20 cellular contexts compared by ENCODE assay signal in the genomic region with DNA sequence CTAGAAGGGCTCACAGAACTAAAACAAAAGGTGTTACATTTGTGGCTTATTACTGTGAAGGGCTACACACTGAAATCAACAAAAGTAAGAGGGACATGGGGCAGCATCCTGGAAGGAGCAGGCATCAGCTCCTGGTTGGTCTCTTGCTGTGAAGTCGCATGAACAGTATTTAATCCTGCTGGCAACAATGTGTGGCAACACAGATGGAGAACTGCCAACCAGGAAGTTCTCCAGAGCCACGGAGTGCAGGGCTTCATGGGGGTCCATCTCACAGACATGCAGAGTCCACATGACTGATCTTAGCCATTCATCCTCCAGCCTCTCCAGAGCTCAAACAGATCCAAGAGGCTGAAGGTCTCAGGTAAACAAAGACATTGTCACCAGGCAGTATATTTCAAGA. TPM values are rescaled to one million over a fixed set of nuclear protein-coding genes. Genes with fewer than 3 reads are reported as not detected.
DNase-seq lines count a peak whose midpoint lies in the region; TF ChIP-seq lines count a peak whose summit lies in the region.
"Had no signal": no experiment of that assay in that cellular context is flagged by ENCODE, and none has a peak within 500 bp of the region (broad histone marks: within the 10 kb centered on the region; RNA-seq: fewer than 3 reads in every experiment).

No MANE protein-coding gene starts in this region.

- H3K18ac ChIP-seq in H9 (ENCODE audit: insufficient read length, low read depth, low read length): no peak overlapping the region
- no peak overlapping the region for H3K18ac ChIP-seq in mesendoderm (ENCODE audit: low read length)

- H2AK5ac ChIP-seq in H9 (ENCODE audit: insufficient read length, low read length) (no peak overlapping the region), mesendoderm (ENCODE audit: low read length) (no peak overlapping the region)

- H3T11ph ChIP-seq in H9 (ENCODE audit: low read length): no peak overlapping the region

- H4K5ac ChIP-seq in H9 (ENCODE audit: insufficient read length, low read depth, low read length) (no peak overlapping the region), mesendoderm (ENCODE audit: low read length) (no peak overlapping the region)

- H3K36me3 ChIP-seq in A673 (ENCODE audit: insufficient read depth, low read length, poor library complexity, severe bottlenecking): no peaks in the 10 kb centered on the region
- H3K36me3 ChIP-seq in endodermal cell (ENCODE audit: control insufficient read depth, insufficient read depth, low read length): no peaks in the 10 kb centered on the region
- no peaks in the 10 kb centered on the region for H3K36me3 ChIP-seq in mesendoderm (ENCODE audit: control insufficient read depth, insufficient read depth, low read length)
- H3K36me3 ChIP-seq: BE2C, HAP-1 had no signal

- H3K9me3 Mint-ChIP-seq in H9 (peaks cover 5 to 8% of the 10 kb centered on the region in 2 experiments), endodermal cell (peaks cover 8% of the 10 kb centered on the region), progenitor cell of endocrine pancreas (ENCODE audit: low read depth) (peaks cover 4% of the 10 kb centered on the region)

- no peak overlapping the region for H4K91ac ChIP-seq in H9 (ENCODE audit: insufficient read length, low read depth, low read length)

- H4K20me1 ChIP-seq in H9 (ENCODE audit: control insufficient read depth, insufficient read depth, insufficient read length): no peaks in the 10 kb centered on the region

- H3K9ac ChIP-seq in H9 (ENCODE audit: extremely low read depth, insufficient read length, low read length) (no peak overlapping the region), endodermal cell (ENCODE audit: extremely low read depth, low read length, poor library complexity, severe bottlenecking) (no peak overlapping the region), mesendoderm (ENCODE audit: low read length) (no peak overlapping the region)

- H3K27me3 Mint-ChIP-seq in H9 (ENCODE audit: low read depth): peaks cover 44% of the 10 kb centered on the region
- peaks cover 19% of the 10 kb centered on the region for H3K27me3 Mint-ChIP-seq in endodermal cell (ENCODE audit: insufficient read depth)
- H3K27me3 Mint-ChIP-seq in progenitor cell of endocrine pancreas: peaks cover 44% of the 10 kb centered on the region

- no peak overlapping the region for H3K4me3 Mint-ChIP-seq in H9
- H3K4me3 Mint-ChIP-seq in endodermal cell: no peak overlapping the region
- H3K4me3 Mint-ChIP-seq in progenitor cell of endocrine pancreas (ENCODE audit: low read depth): no peak overlapping the region
- H3K4me3 Mint-ChIP-seq: CD8-positive, alpha-beta T cell; GM23338; HFFc6 had no signal

- H3K79me2 ChIP-seq in H9 (ENCODE audit: insufficient read depth, low read length) (no peaks in the 10 kb centered on the region), mesendoderm (ENCODE audit: control insufficient read depth, insufficient read depth, low read length) (no peaks in the 10 kb centered on the region)

- peaks cover 5 to 8% of the 10 kb centered on the region in 2 experiments for H3K4me1 Mint-ChIP-seq in H9
- H3K4me1 Mint-ChIP-seq in endodermal cell: peaks cover 5% of the 10 kb centered on the region
- H3K4me1 Mint-ChIP-seq in progenitor cell of endocrine pancreas (ENCODE audit: low read depth): peaks cover 5% of the 10 kb centered on the region

- H3K23ac ChIP-seq in H9 (ENCODE audit: insufficient read length, low read depth, low read length): no peak overlapping the region
- no peak overlapping the region for H3K23ac ChIP-seq in mesendoderm (ENCODE audit: low read length)

- H3K4ac ChIP-seq in H9 (ENCODE audit: low read depth, low read length): no peak overlapping the region
- no peak overlapping the region for H3K4ac ChIP-seq in mesendoderm (ENCODE audit: low read depth, low read length)

- H3K79me1 ChIP-seq in H9 (ENCODE audit: insufficient read depth, low read depth, low read length, poor library complexity, severe bottlenecking): no peaks in the 10 kb centered on the region
- H3K79me1 ChIP-seq in mesendoderm (ENCODE audit: low read length): no peaks in the 10 kb centered on the region

- H3K23me2 ChIP-seq in H9 (ENCODE audit: insufficient read length, low read depth, low read length, poor library complexity, severe bottlenecking): no peaks in the 10 kb centered on the region

- H2BK5ac ChIP-seq in H9 (ENCODE audit: insufficient read length, low read length) (no peak overlapping the region), mesendoderm (ENCODE audit: low read length) (no peak overlapping the region)

- TF ChIP-seq CTCF in A673 (conservative IDR thresholded peaks at IDR 0.05; ENCODE audit: low read depth, low read length) (no peak), H9 (conservative IDR thresholded peaks at IDR 0.05) (no peak), endodermal cell (conservative IDR thresholded peaks at IDR 0.05) (no peak), progenitor cell of endocrine pancreas (IDR thresholded peaks at IDR 0.05; ENCODE audit: unreplicated experiment) (no peak)

- H3K27me3 ChIP-seq in A673 (replicated peaks; ENCODE audit: insufficient read depth, low read depth, low read length, poor library complexity) (peaks cover 37% of the 10 kb centered on the region), H9 (ENCODE audit: insufficient read depth, low read length) (no peaks in the 10 kb centered on the region), endodermal cell (ENCODE audit: control insufficient read depth, insufficient read depth, low read length, poor library complexity, severe bottlenecking) (no peaks in the 10 kb centered on the region), mesendoderm (ENCODE audit: insufficient read depth, low read length, poor library complexity) (no peaks in the 10 kb centered on the region)

- no peak overlapping the region for H2BK12ac ChIP-seq in H9 (ENCODE audit: insufficient read length, low read depth, low read length)

- CTCF ChIA-PET in A673 (lab: Charles Lee): no interaction called here

- H2BK15ac ChIP-seq in H9 (ENCODE audit: low read depth, low read length): no peak overlapping the region
- no peak overlapping the region for H2BK15ac ChIP-seq in mesendoderm (replicated peaks; ENCODE audit: low read depth)

- POLR2A ChIA-PET in A673 (lab: Charles Lee; ENCODE audit: low non-redundant PET): no interaction called here

- H3K4me3 ChIP-seq in A673 (ENCODE audit: low read depth, low read length, poor library complexity, severe bottlenecking): no peak overlapping the region
- H3K4me3 ChIP-seq in endodermal cell (ENCODE audit: low read length): no peak overlapping the region
- no peak overlapping the region for H3K4me3 ChIP-seq in mesendoderm (ENCODE audit: low read length)
- H3K4me3 ChIP-seq: GM23338, HAP-1 had no signal

- H3K9me3 ChIP-seq in A673 (ENCODE audit: low read depth, low read length, poor library complexity, severe bottlenecking): no peaks in the 10 kb centered on the region
- H3K9me3 ChIP-seq in H9 (ENCODE audit: control insufficient read depth, low read depth, low read length): no peaks in the 10 kb centered on the region
- peaks cover 5% of the 10 kb centered on the region for H3K9me3 ChIP-seq in endodermal cell (ENCODE audit: control insufficient read depth, low read length)
- H3K9me3 ChIP-seq: HAP-1 had no signal

- H3K56ac ChIP-seq in H9 (ENCODE audit: insufficient read length, low read depth, low read length) (no peak overlapping the region), mesendoderm (ENCODE audit: low read length) (no peak overlapping the region)

- no peak overlapping the region for H3K27ac Mint-ChIP-seq in H9
- no peak overlapping the region for H3K27ac Mint-ChIP-seq in endodermal cell
- H3K27ac Mint-ChIP-seq in progenitor cell of endocrine pancreas: no peak overlapping the region
- H3K27ac Mint-ChIP-seq: CD8-positive, alpha-beta T cell; GM23338; HFFc6 had no signal

- H3K4me2 ChIP-seq in H9 (ENCODE audit: insufficient read depth, insufficient read length, low read length) (no peak overlapping the region), mesendoderm (ENCODE audit: low read length) (no peak overlapping the region)
- H3K4me2 ChIP-seq: GM23338 had no signal

- peak overlapping the region; percentile 10 for H2AFZ ChIP-seq in H9 (ENCODE audit: low read length)
- H2AFZ ChIP-seq: GM23338 had no signal

- H3K27ac ChIP-seq in A673 (ENCODE audit: low read depth, low read length, poor library complexity, severe bottlenecking) (no peak overlapping the region), H9 (ENCODE audit: insufficient read length, low read depth, low read length) (no peak overlapping the region), endodermal cell (ENCODE audit: low read depth, low read length) (no peak overlapping the region), mesendoderm (ENCODE audit: low read depth, low read length) (no peak overlapping the region)
- H3K27ac ChIP-seq: C4-2B had no signal

- no peak overlapping the region for H3K14ac ChIP-seq in H9 (ENCODE audit: insufficient read depth, low read length)

- no peak overlapping the region for H2BK120ac ChIP-seq in H9 (ENCODE audit: low read depth, low read length, poor library complexity, severe bottlenecking)
- H2BK120ac ChIP-seq in mesendoderm (ENCODE audit: low read depth, low read length): no peak overlapping the region

- H4K8ac ChIP-seq in H9 (replicated peaks; ENCODE audit: insufficient read length, low read depth, low read length) (no peak overlapping the region), mesendoderm (ENCODE audit: low read depth, low read length) (no peak overlapping the region)

- H2BK20ac ChIP-seq in H9 (ENCODE audit: low read depth, low read length, poor library complexity, severe bottlenecking): no peak overlapping the region

- peaks cover 2 to 7% (median 5%) of the 10 kb centered on the region in 3 experiments; a peak in 5 of 7 replicates for H3K36me3 Mint-ChIP-seq in H9 (ENCODE audit: insufficient read depth in 1 of 3, low read depth in 3 of 3)
- no peaks in the 10 kb centered on the region for H3K36me3 Mint-ChIP-seq in endodermal cell (ENCODE audit: low read depth)
- H3K36me3 Mint-ChIP-seq in progenitor cell of endocrine pancreas (ENCODE audit: insufficient read depth): no peaks in the 10 kb centered on the region
- H3K36me3 Mint-ChIP-seq: CD8-positive, alpha-beta T cell had no signal

- H3K4me1 ChIP-seq in A673 (ENCODE audit: insufficient read depth, low read length, poor library complexity, severe bottlenecking) (no peaks in the 10 kb centered on the region), H9 (ENCODE audit: insufficient read depth, low read length) (no peaks in the 10 kb centered on the region), endodermal cell (ENCODE audit: control insufficient read depth, insufficient read depth, low read length) (no peaks in the 10 kb centered on the region), mesendoderm (ENCODE audit: control insufficient read depth, low read depth, low read length) (no peaks in the 10 kb centered on the region)
- H3K4me1 ChIP-seq: BE2C, HAP-1 had no signal

- no TSS peak for BruUV-seq in A673 (replicated peaks; lab: Mats Ljungman, UMichigan)

- no CpG with 5 or more reads among the region's 2 CpGs for WGBS in H9 (ENCODE audit: extremely low coverage, insufficient read length, low lambda C conversion rate)
- 51 to 60% methylated on average over 2 of the region's 2 CpGs for WGBS in endodermal cell (ENCODE audit: insufficient coverage in 1 of 2, insufficient read length in 1 of 2), 2 experiments
- no CpG with 5 or more reads among the region's 2 CpGs for WGBS in mesendoderm (ENCODE audit: extremely low coverage, insufficient coverage, low lambda C conversion rate)

- intact Hi-C loops in A673 (cut with micrococcal nuclease; ENCODE audit: unreplicated experiment): no loop called here

- DNase-seq in A673 (ENCODE audit: low spot score) (peak; percentile 62), H9 (no peak), endodermal cell (peak; percentile 33), mesendoderm (peak; percentile 31), progenitor cell of endocrine pancreas (ENCODE audit: low spot score, unreplicated experiment) (no peak), AG08395 (ENCODE audit: low spot score) (no peak), DMS 273 (lab: John Stamatoyannopoulos, UW; ENCODE audit: unreplicated experiment) (no peak), A172 (ENCODE audit: low spot score) (no peak)
- DNase-seq: 8988T; BE2C; CD8-positive, alpha-beta T cell; COR-L47; DMS53; HFFc6; IMR-90; KBM-7 had no signal

RNA-seq across cellular contexts. Expression of a gene that starts 32.8 kb away (rescaled TPM):
- total RNA-seq in A673 (2021): not detected in 2 replicates
- total RNA-seq in H9 (2021): not detected in 2 replicates
- not detected for total RNA-seq in endodermal cell
- polyA plus RNA-seq in endodermal cell (2013, experiment 1 of 2): 0.39 TPM
- 0.41 TPM for polyA plus RNA-seq in endodermal cell (2013, experiment 2 of 2)
- 0.25 TPM for polyA plus RNA-seq in mesendoderm (2013, experiment 1 of 2)
- polyA plus RNA-seq in mesendoderm (2013, experiment 2 of 2): 0.24 TPM
- total RNA-seq in progenitor cell of endocrine pancreas: not detected in 2 replicates
- 0.24 TPM in 1 of 2 replicates, not detected in the other for total RNA-seq in A172 (2014; rRNA removed; shearing (Covaris generic))
- total RNA-seq: CD8-positive, alpha-beta T cell; G401; HFFc6; IMR-90 had no signal
- polyA plus RNA-seq: GM23338, IMR-90 had no signal

Comparison
In these comparisons a context has a peak if more than half of its experiments do, and no peak if none do; other contexts are left out.
1. DNase-seq: peak in A673 (single experiment), endodermal cell (single experiment) and mesendoderm (single experiment); none in H9 (single experiment), progenitor cell of endocrine pancreas (single experiment), AG08395 (single experiment), DMS 273 (single experiment) and A172 (single experiment).